8 cellular contexts compared by ENCODE assay signal in genomic region chr17:29148790-29149430, GRCh38. TPM values are rescaled to one million over a fixed set of nuclear protein-coding genes. Genes with fewer than 3 reads are reported as not detected.
DNase-seq lines count a peak whose midpoint lies in the region; ATAC-seq and TF ChIP-seq lines count a peak whose summit lies in the region.

No MANE protein-coding gene starts in this region.

- no peaks in the 10 kb centered on the region for H4K20me1 ChIP-seq in OCI-LY7 (ENCODE audit: insufficient read depth, low read length)

- peak; percentile 84 for ATAC-seq in GM21390 (IDR thresholded peaks at IDR 0.05; ENCODE audit: unreplicated experiment)

- H3K9me3 ChIP-seq in HUES64 (ENCODE audit: insufficient read depth, low read depth, low read length) (no peaks in the 10 kb centered on the region), OCI-LY7 (ENCODE audit: low read length) (no peaks in the 10 kb centered on the region), mucosa of rectum (ENCODE audit: control insufficient read depth in 2 of 2, low read length in 2 of 2) (no peaks in the 10 kb centered on the region)

- no peaks in the 10 kb centered on the region for H3K9me2 ChIP-seq in OCI-LY7 (ENCODE audit: insufficient read depth, low read length)

- intact Hi-C loops in OCI-LY7 (cut with micrococcal nuclease; ENCODE audit: unreplicated experiment) = loop anchor here (1.0 to 10.0 kb wide), 6 partner anchors 27 to 416 kb away; partner anchors contain the start of genes ABHD15, MYO18A and TP53I13

- TF ChIP-seq CTCF in OCI-LY7 (conservative IDR thresholded peaks at IDR 0.05; ENCODE audit: low read length) = peak; percentile 85
- TF ChIP-seq CTCF in epithelial cell of proximal tubule (conservative IDR thresholded peaks at IDR 0.05; ENCODE audit: low read depth, low read length) = peak; percentile 83

- peak; percentile 98 for DNase-seq in DMS 273 (lab: John Stamatoyannopoulos, UW; ENCODE audit: unreplicated experiment)
- DNase-seq in OCI-LY7 (ENCODE audit: low spot score) = peak; percentile 95
- DNase-seq in activated T-cell treated with anti-CD3 and anti-CD28 coated beads for 4 hours = peak; percentile 84
- no peak for DNase-seq in epithelial cell of proximal tubule (ENCODE audit: low read depth)
- peak; percentile 73 to 85 for DNase-seq in stimulated activated CD8-positive, alpha-beta memory T cell treated with anti-CD3 and anti-CD28 coated beads, Interleukin-4, amount 100 ng/mL, for 4 hours (ENCODE audit: low read depth in 2 of 2, low spot score in 1 of 2)

- no TSS peak for BruUV-seq in OCI-LY7 (replicated peaks; lab: Mats Ljungman, UMichigan)

- H3K27me3 ChIP-seq in HUES64 (ENCODE audit: insufficient read depth, low read length) (no peaks in the 10 kb centered on the region), mucosa of rectum (ENCODE audit: control insufficient read depth in 2 of 2, insufficient read depth in 2 of 2, low read length in 2 of 2) (no peaks in the 10 kb centered on the region)

- H3K4me1 ChIP-seq in HUES64 (ENCODE audit: insufficient read depth, low read length) (peaks cover 21% of the 10 kb centered on the region), OCI-LY7 (ENCODE audit: insufficient read depth, low read length, poor library complexity, severe bottlenecking) (peaks cover 47% of the 10 kb centered on the region), mucosa of rectum (ENCODE audit: control insufficient read depth in 2 of 2, insufficient read depth in 2 of 2, low read length in 2 of 2) (peaks cover 10 to 14% of the 10 kb centered on the region in 2 donors)

- H3K27ac ChIP-seq in HUES64 (ENCODE audit: low read depth, low read length) (peak overlapping the region; percentile 7; the same call in 1 of the 2 replicates), OCI-LY7 (ENCODE audit: low read depth, low read length, poor library complexity, severe bottlenecking) (peak overlapping the region; percentile 46), mucosa of rectum (ENCODE audit: low read depth in 2 of 2, low read length in 2 of 2) (peak overlapping the region; percentile 20 to 78)

- H3K36me3 ChIP-seq in HUES64 (ENCODE audit: insufficient read depth, low read length) (no peaks in the 10 kb centered on the region), OCI-LY7 (ENCODE audit: insufficient read depth, low read length) (no peaks in the 10 kb centered on the region), mucosa of rectum (ENCODE audit: control insufficient read depth in 2 of 2, insufficient read depth in 2 of 2, low read length in 2 of 2) (peaks cover 0 to 4% of the 10 kb centered on the region in 2 donors)

- H3K79me2 ChIP-seq in OCI-LY7 (ENCODE audit: insufficient read depth, low read depth, low read length) = no peaks in the 10 kb centered on the region

- CTCF ChIA-PET in OCI-LY7 (lab: Charles Lee; ENCODE audit: unreplicated experiment) = interaction anchor here (0.5 to 2.5 kb wide), 12 partner anchors 9 to 431 kb away, joined by 3 to 23 read pairs (median 5); partner anchors contain the start of gene MYO18A

- H2AFZ ChIP-seq in OCI-LY7 (ENCODE audit: low read length) = peak overlapping the region; percentile 60

- 7% methylated on average over 32 of the region's 34 CpGs for WGBS in HUES64

- H3K9ac ChIP-seq in HUES64 (ENCODE audit: low read depth, low read length) (peak overlapping the region; percentile 36), mucosa of rectum (ENCODE audit: low read depth in 1 of 2, low read length in 2 of 2) (peak overlapping the region; percentile 70 to 76)

- peak overlapping the region; percentile 75 for H3K4me2 ChIP-seq in OCI-LY7 (ENCODE audit: low read length)

- POLR2A ChIA-PET in OCI-LY7 (lab: Charles Lee) = interaction anchor here (0.6 to 2.9 kb wide), 9 partner anchors 9 to 439 kb away, joined by 3 to 8 read pairs (median 5); partner anchors contain the start of gene MYO18A

- H3K4me3 ChIP-seq in HUES64 (ENCODE audit: low read length) = peak overlapping the region; percentile 51
- H3K4me3 ChIP-seq in OCI-LY7 (ENCODE audit: low read depth, low read length, poor library complexity, severe bottlenecking) = peak overlapping the region; percentile 58
- peak overlapping the region; percentile 66 for H3K4me3 ChIP-seq in epithelial cell of proximal tubule (ENCODE audit: low read depth, low read length)
- peak overlapping the region; percentile 79 to 80 for H3K4me3 ChIP-seq in mucosa of rectum (ENCODE audit: low read length in 2 of 2)

RNA-seq across cellular contexts. Expression of gene MYO18A, which starts 31.3 kb away (rescaled TPM):
- 12.7 TPM for polyA plus RNA-seq in HUES64 (2013, experiment 1 of 2)
- 16.9 TPM for polyA plus RNA-seq in HUES64 (2013, experiment 2 of 2)
- total RNA-seq in OCI-LY7 (2014; rRNA removed; shearing (Covaris generic)) = 124 and 131 TPM in 2 replicates
- total RNA-seq in OCI-LY7 (2022) (128 and 143 TPM in 2 replicates), epithelial cell of proximal tubule (23.5 and 34.2 TPM in 2 replicates)
